Comparison of ENCODE assay signal across 12 cellular contexts in genomic region chr10:74145133-74145532, GRCh38. TPM values are rescaled to one million over a fixed set of nuclear protein-coding genes. Genes with fewer than 3 reads are reported as not detected.
DNase-seq lines count a peak whose midpoint lies in the region; ATAC-seq, FAIRE-seq and TF ChIP-seq lines count a peak whose summit lies in the region.
"Had no signal": no experiment of that assay in that cellular context is flagged by ENCODE, and none has a peak within 500 bp of the region (broad histone marks: within the 10 kb centered on the region; RNA-seq: fewer than 3 reads in every experiment).

No MANE protein-coding gene starts in this region.

- TF ChIP-seq EP300 in stomach (IDR thresholded peaks at IDR 0.05) = no peak

- H3K4me2 ChIP-seq in astrocyte (ENCODE audit: low read length) = peak overlapping the region; percentile 13
- H3K4me2 ChIP-seq in hepatocyte = peak overlapping the region; percentile 3

- H2AFZ ChIP-seq in astrocyte (ENCODE audit: low read depth, low read length) (no peak overlapping the region), hepatocyte (no peak overlapping the region)

- WGBS in hepatocyte (ENCODE audit: low lambda C conversion rate, missing lambda C conversion rate) = 32% methylated on average over 2 of the region's 2 CpGs
- 11 to 16% (median 11%) methylated on average over 2 of the region's 2 CpGs for WGBS in stomach, 5 donors

- H3K27me3 ChIP-seq in astrocyte (ENCODE audit: insufficient read depth, low read length) (no peaks in the 10 kb centered on the region), hepatocyte (no peaks in the 10 kb centered on the region), stomach (no peaks in the 10 kb centered on the region)
- no peaks in the 10 kb centered on the region for H3K27me3 ChIP-seq in naive thymus-derived CD4-positive, alpha-beta T cell (ENCODE audit: control insufficient read depth in 2 of 2, insufficient read depth in 2 of 2, low read length in 2 of 2)
- H3K27me3 ChIP-seq: esophagus squamous epithelium had no signal

- intact Hi-C loops in stomach (cut with DNase I; ENCODE audit: low total_unique reads) = no loop called here
- intact Hi-C loops in naive thymus-derived CD4-positive, alpha-beta T cell (cut with micrococcal nuclease) = no loop called here

- H3K4me1 Mint-ChIP-seq in astrocyte (ENCODE audit: low read depth, unreplicated experiment) = peaks cover 8% of the 10 kb centered on the region
- peaks cover 24 to 53% (median 42%) of the 10 kb centered on the region in 7 donors for H3K4me1 Mint-ChIP-seq in naive thymus-derived CD4-positive, alpha-beta T cell

- no peaks in the 10 kb centered on the region for H3K9me3 Mint-ChIP-seq in astrocyte (ENCODE audit: unreplicated experiment)
- no peaks in the 10 kb centered on the region for H3K9me3 Mint-ChIP-seq in naive thymus-derived CD4-positive, alpha-beta T cell

- DNase-seq in H54 (ENCODE audit: insufficient read length, low spot score) = peak; percentile 54
- DNase-seq in astrocyte (ENCODE audit: low read depth) = peak; percentile 77
- peak; percentile 41 for DNase-seq in hepatocyte (ENCODE audit: low spot score)
- no peak for DNase-seq in stomach
- DNase-seq in CD1c-positive myeloid dendritic cell (ENCODE audit: extremely low spot score) = no peak
- no peak for DNase-seq in erythroblast (lab: John Stamatoyannopoulos, UW)
- no peak for DNase-seq in foreskin melanocyte
- no peak for DNase-seq in naive thymus-derived CD4-positive, alpha-beta T cell
- DNase-seq: esophagus squamous epithelium, NCI-H1694, T-helper 1 cell had no signal

- no peak for ATAC-seq in naive thymus-derived CD4-positive, alpha-beta T cell

- H4K20me1 ChIP-seq in astrocyte (ENCODE audit: insufficient read depth, low read length) (peaks cover 66% of the 10 kb centered on the region), hepatocyte (ENCODE audit: insufficient read depth, poor library complexity, severe bottlenecking) (peaks cover 7% of the 10 kb centered on the region)

- H3K27ac Mint-ChIP-seq in astrocyte (ENCODE audit: unreplicated experiment) = no peak overlapping the region
- no peak overlapping the region for H3K27ac Mint-ChIP-seq in naive thymus-derived CD4-positive, alpha-beta T cell

- H3K4me3 Mint-ChIP-seq in astrocyte (ENCODE audit: unreplicated experiment) = no peak overlapping the region
- H3K4me3 Mint-ChIP-seq in naive thymus-derived CD4-positive, alpha-beta T cell = no peak overlapping the region

- H3K9me3 ChIP-seq in astrocyte (ENCODE audit: insufficient read depth, low read depth, low read length) = no peaks in the 10 kb centered on the region
- H3K9me3 ChIP-seq in hepatocyte (ENCODE audit: low read depth) = no peaks in the 10 kb centered on the region
- no peaks in the 10 kb centered on the region for H3K9me3 ChIP-seq in stomach
- no peaks in the 10 kb centered on the region for H3K9me3 ChIP-seq in naive thymus-derived CD4-positive, alpha-beta T cell (ENCODE audit: control insufficient read depth in 2 of 3, low read length in 3 of 3)
- H3K9me3 ChIP-seq: esophagus squamous epithelium had no signal

- CTCF ChIA-PET in naive thymus-derived CD4-positive, alpha-beta T cell (lab: Charles Lee) = interaction anchor here (0.6 to 1.4 kb wide), 3 partner anchors 69 to 1090 kb away, joined by 3 to 4 read pairs (median 3); no protein-coding TSS in a partner anchor

- H3K4me1 ChIP-seq in astrocyte (ENCODE audit: insufficient read depth, low read length) = peaks cover 13% of the 10 kb centered on the region
- H3K4me1 ChIP-seq in hepatocyte (ENCODE audit: insufficient read depth) = peaks cover 4% of the 10 kb centered on the region
- H3K4me1 ChIP-seq in stomach = peaks cover 10 to 61% (median 38%) of the 10 kb centered on the region in 4 donors
- peaks cover 10 to 15% of the 10 kb centered on the region in 2 donors for H3K4me1 ChIP-seq in naive thymus-derived CD4-positive, alpha-beta T cell (ENCODE audit: control insufficient read depth in 2 of 2, insufficient read depth in 2 of 2, low read length in 2 of 2)

- peak; percentile 98 for FAIRE-seq in H54 (lab: Jason Lieb, UNC)
- FAIRE-seq in astrocyte (lab: Jason Lieb, UNC) = peak; percentile 39

- POLR2A ChIA-PET in naive thymus-derived CD4-positive, alpha-beta T cell (lab: Charles Lee) = interaction anchor here (0.7 kb wide), 1 partner anchor 69 kb away, joined by 3 read pairs; no protein-coding TSS in a partner anchor

- H3K4me3 ChIP-seq in astrocyte (ENCODE audit: insufficient read depth, low read depth, low read length) = no peak overlapping the region
- no peak overlapping the region for H3K4me3 ChIP-seq in hepatocyte
- H3K4me3 ChIP-seq in stomach = no peak overlapping the region
- no peak overlapping the region for H3K4me3 ChIP-seq in naive thymus-derived CD4-positive, alpha-beta T cell (ENCODE audit: low read length)
- H3K4me3 ChIP-seq: esophagus squamous epithelium, skin epidermis had no signal

- no peaks in the 10 kb centered on the region for H3K27me3 Mint-ChIP-seq in astrocyte (ENCODE audit: low read depth, unreplicated experiment)
- H3K27me3 Mint-ChIP-seq in naive thymus-derived CD4-positive, alpha-beta T cell = no peaks in the 10 kb centered on the region

- no peaks in the 10 kb centered on the region for H3K9me2 ChIP-seq in hepatocyte (replicated peaks; ENCODE audit: insufficient read depth)

- H3K36me3 Mint-ChIP-seq in astrocyte (ENCODE audit: low read depth, unreplicated experiment) = peaks cover 7% of the 10 kb centered on the region
- peaks cover 3 to 24% (median 6%) of the 10 kb centered on the region in 5 donors for H3K36me3 Mint-ChIP-seq in naive thymus-derived CD4-positive, alpha-beta T cell

- H3K79me2 ChIP-seq in astrocyte (ENCODE audit: insufficient read depth, low read length) (peaks cover 75% of the 10 kb centered on the region), hepatocyte (peaks cover 88% of the 10 kb centered on the region)

- H3K36me3 ChIP-seq in astrocyte (ENCODE audit: insufficient read depth, low read length) (no peaks in the 10 kb centered on the region), hepatocyte (replicated peaks; ENCODE audit: insufficient read depth, low read depth) (no peaks in the 10 kb centered on the region), stomach (peaks cover 0 to 12% (median 7%) of the 10 kb centered on the region in 4 donors)
- peaks cover 0 to under 1% (median 0%) of the 10 kb centered on the region in 3 experiments for H3K36me3 ChIP-seq in naive thymus-derived CD4-positive, alpha-beta T cell (ENCODE audit: control insufficient read depth in 2 of 3, insufficient read depth in 3 of 3, low read length in 3 of 3)

- no peak for TF ChIP-seq POLR2A in H54 (IDR thresholded peaks at IDR 0.05; ENCODE audit: low read depth, low read length)
- TF ChIP-seq POLR2A in stomach (IDR thresholded peaks at IDR 0.05) = no peak
- no peak for TF ChIP-seq POLR2A in erythroblast (IDR thresholded peaks at IDR 0.05; ENCODE audit: low read length)

- TF ChIP-seq CTCF in astrocyte (IDR thresholded peaks at IDR 0.05; ENCODE audit: insufficient read depth, low read depth, low read length) = no peak
- no peak for TF ChIP-seq CTCF in hepatocyte (IDR thresholded peaks at IDR 0.05; ENCODE audit: poor library complexity)
- no peak for TF ChIP-seq CTCF in stomach (IDR thresholded peaks at IDR 0.05)

- no peak overlapping the region for H3K9ac ChIP-seq in astrocyte (ENCODE audit: low read length)

- H3K27ac ChIP-seq in astrocyte (ENCODE audit: low read depth, low read length) (no peak overlapping the region), hepatocyte (no peak overlapping the region), stomach (peak overlapping the region in 3 of 5 donors; percentile 12 to 57 (median 53))
- no peak overlapping the region for H3K27ac ChIP-seq in naive thymus-derived CD4-positive, alpha-beta T cell (ENCODE audit: low read depth, low read length)
- H3K27ac ChIP-seq: skin epidermis had no signal

RNA-seq across cellular contexts. Expression of gene AP3M1, which starts 5.5 kb away (rescaled TPM):
- 45.9 and 50.0 TPM in 2 replicates for total RNA-seq in astrocyte
- total RNA-seq in hepatocyte = 35.0 and 35.3 TPM in 2 replicates
- 28.2 and 30.1 TPM in 2 replicates for polyA plus RNA-seq in hepatocyte
- 10 to 100 TPM in 2 of 5 donors, 1 to 10 TPM in 3; 3.5 to 28.1 (median 9.9) TPM for total RNA-seq in stomach
- polyA plus RNA-seq in stomach = 10 to 100 TPM in 2 of 3 donors, 1 to 10 TPM in 1; 8.6 to 14.1 (median 13.0) TPM
- total RNA-seq in naive thymus-derived CD4-positive, alpha-beta T cell = 10 to 100 TPM; 21.8 to 49.3 (median 31.3) TPM
- 10 to 100 TPM; 24.8 to 34.5 TPM for polyA plus RNA-seq in naive thymus-derived CD4-positive, alpha-beta T cell

RNA-seq across cellular contexts. Expression of gene ADK, which starts 5.9 kb away (rescaled TPM):
- total RNA-seq in astrocyte = 58.3 and 62.0 TPM in 2 replicates
- total RNA-seq in hepatocyte = 44.6 and 53.7 TPM in 2 replicates
- polyA plus RNA-seq in hepatocyte = 46.7 and 49.1 TPM in 2 replicates
- total RNA-seq in stomach = 10 to 100 TPM in 4 of 5 donors, 1 to 10 TPM in 1; 7.2 to 66.1 (median 35.2) TPM
- 10 to 100 TPM; 13.5 to 18.6 (median 16.7) TPM for polyA plus RNA-seq in stomach
- 10 to 100 TPM; 20.7 to 32.6 (median 25.0) TPM for total RNA-seq in naive thymus-derived CD4-positive, alpha-beta T cell
- 10 to 100 TPM; 37.1 to 43.8 TPM for polyA plus RNA-seq in naive thymus-derived CD4-positive, alpha-beta T cell

Comparison
In these comparisons a context has a peak if more than half of its experiments do, and no peak if none do; other contexts are left out.
1. DNase-seq: peak in H54 (single experiment), astrocyte (single experiment) and hepatocyte (single experiment); none in stomach (single experiment), CD1c-positive myeloid dendritic cell (single experiment), erythroblast (0 of 2), foreskin melanocyte (single experiment) and naive thymus-derived CD4-positive, alpha-beta T cell (0 of 9).
2. H3K27ac ChIP-seq: peak in stomach (3 of 5); none in astrocyte (single experiment), hepatocyte (single experiment) and naive thymus-derived CD4-positive, alpha-beta T cell (single experiment).